16 cellular contexts compared by ENCODE assay signal in the genomic region with DNA sequence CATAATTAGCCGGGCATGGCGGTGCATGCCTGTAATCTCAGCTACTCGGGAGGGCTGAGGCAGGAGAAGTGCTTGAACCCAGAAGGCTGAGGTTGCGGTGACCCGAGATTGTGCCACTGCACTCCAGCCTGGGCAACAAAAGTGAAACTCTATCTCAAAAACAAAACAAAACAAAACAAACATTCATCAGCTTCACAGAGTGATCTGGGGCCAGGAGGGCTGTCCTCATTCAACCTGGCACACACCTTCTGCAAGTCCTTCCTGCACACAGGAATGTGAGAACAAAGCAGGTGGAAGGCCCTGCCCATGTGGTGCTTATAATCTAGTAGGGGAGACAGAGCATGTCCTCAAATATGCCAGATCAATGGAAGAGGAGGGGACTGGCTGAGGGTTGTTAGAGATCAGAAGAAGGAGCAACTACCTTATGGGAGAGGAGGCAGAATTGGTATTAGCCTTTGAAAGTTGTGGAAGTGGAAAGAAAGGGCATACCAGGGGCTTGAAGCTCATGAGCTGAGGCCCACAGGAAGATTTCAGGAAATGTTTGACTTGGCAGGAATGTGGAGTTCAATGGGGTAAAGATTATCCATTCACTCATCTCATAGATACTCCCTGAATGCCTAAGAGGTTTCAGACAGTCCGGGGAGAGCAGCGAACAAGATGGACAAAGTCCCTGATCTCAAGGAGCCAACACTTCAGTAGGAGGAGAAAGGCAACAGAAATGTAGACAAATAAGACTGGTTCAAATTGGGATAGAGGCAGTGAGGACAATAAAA.
DNase-seq lines count a peak whose midpoint lies in the region; ATAC-seq, FAIRE-seq and TF ChIP-seq lines count a peak whose summit lies in the region.
"Had no signal": no experiment of that assay in that cellular context is flagged by ENCODE, and none has a peak within 500 bp of the region (broad histone marks: within the 10 kb centered on the region; RNA-seq: fewer than 3 reads in every experiment).

No MANE protein-coding gene starts in this region.

- ATAC-seq in GM18868 (IDR thresholded peaks at IDR 0.05; ENCODE audit: unreplicated experiment) (no peak), upper lobe of right lung (no peak)

- H4K20me1 ChIP-seq in H1 (replicated peaks in 1 of 2; ENCODE audit: control insufficient read depth in 1 of 2, insufficient read depth in 2 of 2, low read length in 2 of 2) = no peaks in the 10 kb centered on the region
- H4K20me1 ChIP-seq: BLaER1 had no signal

- no peak overlapping the region for H4K5ac ChIP-seq in H1 (ENCODE audit: insufficient read length, low read depth, low read length)

- H3K9me3 ChIP-seq in H1 (ENCODE audit: insufficient read depth in 2 of 2, low read depth in 1 of 2, low read length in 1 of 2) = 0 out of 4 replicates have a peak, but pooled peaks cover 0 to under 1% of the 10 kb centered on the region in 2 experiments
- peaks cover 0 to under 1% (median 0%) of the 10 kb centered on the region in 4 donors for H3K9me3 ChIP-seq in liver (ENCODE audit: control insufficient read depth in 4 of 4, low read length in 3 of 4)
- no peaks in the 10 kb centered on the region for H3K9me3 ChIP-seq in upper lobe of right lung

- no peak overlapping the region for H2BK120ac ChIP-seq in H1 (replicated peaks; ENCODE audit: low read depth, low read length)

- no peak overlapping the region for H4K8ac ChIP-seq in H1 (ENCODE audit: extremely low read depth, insufficient read depth, low read length)

- no peak overlapping the region for H3K23ac ChIP-seq in H1 (ENCODE audit: insufficient read length)

- FAIRE-seq in H1 (lab: Jason Lieb, UNC) = no peak
- FAIRE-seq: A204.1 had no signal

- H3K4me3 ChIP-seq in H1 (ENCODE audit: extremely low read depth in 1 of 4, insufficient read depth in 2 of 4, low read depth in 3 of 4, low read length in 4 of 4) (no peak overlapping the region), liver (ENCODE audit: low read depth in 1 of 3, low read length in 3 of 3) (no peak overlapping the region), upper lobe of right lung (no peak overlapping the region)
- H3K4me3 ChIP-seq: BLaER1 had no signal

- no peaks in the 10 kb centered on the region for H3K79me2 ChIP-seq in H1 (ENCODE audit: control insufficient read depth in 1 of 2, insufficient read depth in 2 of 2, low read length in 2 of 2)

- 0 out of 2 replicates have a peak overlapping the region, but pooled peaks have one; percentile 93 for H2BK15ac ChIP-seq in H1 (ENCODE audit: low read length)

- no peak overlapping the region for H3K56ac ChIP-seq in H1 (replicated peaks; ENCODE audit: insufficient read length, low read depth, low read length)

- intact Hi-C loops in upper lobe of right lung (cut with DNase I) = no loop called here

- TF ChIP-seq EP300 in H1 (IDR thresholded peaks at IDR 0.05; ENCODE audit: borderline replicate concordance in 1 of 2, low read depth in 2 of 2, low read length in 2 of 2) = no peak

- CTCF ChIA-PET in H1 (lab: Charles Lee; ENCODE audit: partially characterized antibody) = interaction anchor here (0.6 to 1.2 kb wide), 3 partner anchors 16 to 170 kb away, joined by 3 read pairs; no protein-coding TSS in a partner anchor

- H4K91ac ChIP-seq in H1 (replicated peaks; ENCODE audit: insufficient read length, low read length) = no peak overlapping the region

- H3K4me1 ChIP-seq in H1 (replicated peaks in 1 of 4; ENCODE audit: control insufficient read depth in 3 of 4, insufficient read depth in 4 of 4, low read length in 3 of 4) = peaks cover 6 to 18% (median 13%) of the 10 kb centered on the region in 4 experiments
- peaks cover 0 to 6% (median 2%) of the 10 kb centered on the region in 4 donors for H3K4me1 ChIP-seq in liver (ENCODE audit: control insufficient read depth in 4 of 4, insufficient read depth in 4 of 4, low read length in 3 of 4)
- no peaks in the 10 kb centered on the region for H3K4me1 ChIP-seq in upper lobe of right lung

- peaks cover 0 to 3% (median 0%) of the 10 kb centered on the region in 4 experiments; a peak in 3 of 7 replicates for H3K27me3 ChIP-seq in H1 (replicated peaks in 1 of 4; ENCODE audit: control insufficient read depth in 3 of 4, extremely low read depth in 1 of 4, insufficient read depth in 3 of 4, low read length in 3 of 4)
- no peaks in the 10 kb centered on the region for H3K27me3 ChIP-seq in liver (ENCODE audit: control insufficient read depth in 4 of 4, insufficient read depth in 4 of 4, low read length in 3 of 4)
- H3K27me3 ChIP-seq in upper lobe of right lung = no peaks in the 10 kb centered on the region
- H3K27me3 ChIP-seq: BLaER1 had no signal

- no peak overlapping the region for H3K27ac ChIP-seq in H1 (ENCODE audit: low read depth, low read length)
- no peak overlapping the region for H3K27ac ChIP-seq in liver (ENCODE audit: low read depth in 1 of 2, low read length in 2 of 2)
- no peak overlapping the region for H3K27ac ChIP-seq in upper lobe of right lung
- H3K27ac ChIP-seq: BLaER1 had no signal

- no peak overlapping the region for H2BK5ac ChIP-seq in H1 (ENCODE audit: low read depth, low read length)

- H2AFZ ChIP-seq in H1 (ENCODE audit: low read length) = no peak overlapping the region

- H3K18ac ChIP-seq in H1 (ENCODE audit: extremely low read depth, low read length) = no peak overlapping the region

- no peak overlapping the region for H2BK12ac ChIP-seq in H1 (ENCODE audit: low read depth, low read length)

- 0 out of 2 replicates have a peak overlapping the region, but pooled peaks have one; percentile 25 for H2BK20ac ChIP-seq in H1 (ENCODE audit: low read length)

- H3K4me2 ChIP-seq in H1 (ENCODE audit: insufficient read depth in 1 of 2, low read depth in 2 of 2, low read length in 2 of 2) = no peak overlapping the region
- H3K4me2 ChIP-seq: BLaER1 had no signal

- no peak overlapping the region for H3K14ac ChIP-seq in H1 (ENCODE audit: insufficient read length)

- H3K9ac ChIP-seq in H1 (replicated peaks in 1 of 4; ENCODE audit: extremely low read depth in 1 of 4, low read depth in 3 of 4, low read length in 3 of 4) (no peak overlapping the region), liver (ENCODE audit: low read depth in 1 of 2, low read length in 2 of 2) (no peak overlapping the region)
- H3K9ac ChIP-seq: BLaER1 had no signal

- H3K23me2 ChIP-seq in H1 (ENCODE audit: low read depth, low read length) = no peaks in the 10 kb centered on the region; the same call in 1 of the 2 replicates

- H3K4ac ChIP-seq in H1 (replicated peaks; ENCODE audit: insufficient read length, low read depth, low read length) = no peak overlapping the region

- no peak for TF ChIP-seq POLR2A in H1 (IDR thresholded peaks at IDR 0.05; ENCODE audit: control extremely low read depth in 1 of 2, low read depth in 2 of 2, low read length in 2 of 2)

- DNase-seq in H1 (ENCODE audit: low read depth in 1 of 2, low spot score in 2 of 2) = peak in 1 of 2 experiments; percentile 35
- peak; percentile 38 for DNase-seq in kidney tubule cell (ENCODE audit: low spot score)
- peak; percentile 43 for DNase-seq in renal cortical epithelial cell (ENCODE audit: low read depth)
- DNase-seq in upper lobe of right lung = no peak
- no peak for DNase-seq in T1000 (lab: John Stamatoyannopoulos, UW)
- no peak for DNase-seq in NCI-H1092 (lab: John Stamatoyannopoulos, UW)
- DNase-seq: Calu3; CD4-positive, alpha-beta memory T cell; DMS79 treated with DMSO at 0.1 percent for 48 hours; GF-D8; GOT3; H9 had no signal

- WGBS in H1 (ENCODE audit: extremely low coverage in 1 of 2, insufficient coverage in 1 of 2, insufficient read length in 1 of 2, insufficient replicate concordance in 2 of 2, low coverage in 1 of 2, low lambda C conversion rate in 2 of 2, missing lambda C conversion rate in 1 of 2), 2 experiments = 96% methylated on average over 7 of the region's 7 CpGs; no CpG with 5 or more reads in 1 of the 2 experiments
- 52% methylated on average over 7 of the region's 7 CpGs for WGBS in liver

- no peak overlapping the region for H2AK5ac ChIP-seq in H1 (ENCODE audit: low read depth, low read length)

- no peaks in the 10 kb centered on the region; a peak in 1 of 8 replicates for H3K36me3 ChIP-seq in H1 (ENCODE audit: control insufficient read depth in 2 of 4, insufficient read depth in 4 of 4, low read length in 3 of 4)
- H3K36me3 ChIP-seq in liver (ENCODE audit: control insufficient read depth in 4 of 4, insufficient read depth in 3 of 4, low read depth in 1 of 4, low read length in 3 of 4) = no peaks in the 10 kb centered on the region
- no peaks in the 10 kb centered on the region for H3K36me3 ChIP-seq in upper lobe of right lung
- H3K36me3 ChIP-seq: BLaER1 had no signal

- TF ChIP-seq CTCF in H1 (IDR thresholded peaks at IDR 0.05; ENCODE audit: control extremely low read depth in 1 of 3, insufficient read depth in 1 of 3, low read depth in 1 of 3, low read length in 3 of 3) (no peak), liver (IDR thresholded peaks at IDR 0.05; ENCODE audit: low read depth, low read length, missing input control) (no peak), upper lobe of right lung (IDR thresholded peaks at IDR 0.05) (no peak)

- H3K79me1 ChIP-seq in H1 (ENCODE audit: low read depth, low read length) = no peaks in the 10 kb centered on the region

- POLR2A ChIA-PET in H1 (lab: Charles Lee; ENCODE audit: partially characterized antibody) = interaction anchor here (1.1 to 7.7 kb wide), 2 partner anchors 9 to 16 kb away, joined by 3 to 84 read pairs; no protein-coding TSS in a partner anchor

- TF ChIP-seq RAD21 in H1 (IDR thresholded peaks at IDR 0.05 in 1 of 2, conservative IDR thresholded peaks at IDR 0.05 in 1 of 2; ENCODE audit: low read depth in 2 of 2, low read length in 2 of 2) = no peak
- no peak for TF ChIP-seq RAD21 in liver (IDR thresholded peaks at IDR 0.05)

TF ChIP-seq in H1, 55 proteins besides CTCF, POLR2A, EP300 and RAD21 (continues in another document):
- no peak for TF ChIP-seq HDAC2 (IDR thresholded peaks at IDR 0.05; ENCODE audit: borderline replicate concordance in 1 of 2, low read depth in 2 of 2, low read length in 2 of 2)
- TF ChIP-seq TBP (IDR thresholded peaks at IDR 0.05; ENCODE audit: low read depth, low read length) = no peak
- no peak for TF ChIP-seq SRF (IDR thresholded peaks at IDR 0.05; ENCODE audit: low read depth, low read length)
- no peak for TF ChIP-seq EGR1 (IDR thresholded peaks at IDR 0.05; ENCODE audit: borderline replicate concordance, low read depth, low read length)
- TF ChIP-seq SIN3A (conservative IDR thresholded peaks at IDR 0.05 in 1 of 2, IDR thresholded peaks at IDR 0.05 in 1 of 2; ENCODE audit: low read depth in 1 of 2, low read length in 2 of 2) = no peak

TF ChIP-seq in liver, 16 proteins besides CTCF, POLR2A, EP300 and RAD21 (continues in another document):
- peak; percentile 37 to 68 for TF ChIP-seq RXRA (IDR thresholded peaks at IDR 0.05)

Comparison
In these comparisons a context has a peak if more than half of its experiments do, and no peak if none do; other contexts are left out.
1. DNase-seq: peak in kidney tubule cell (single experiment) and renal cortical epithelial cell (single experiment); none in upper lobe of right lung (single experiment), T1000 (single experiment) and NCI-H1092 (single experiment).